8 cellular contexts compared by ENCODE assay signal in the genomic region with DNA sequence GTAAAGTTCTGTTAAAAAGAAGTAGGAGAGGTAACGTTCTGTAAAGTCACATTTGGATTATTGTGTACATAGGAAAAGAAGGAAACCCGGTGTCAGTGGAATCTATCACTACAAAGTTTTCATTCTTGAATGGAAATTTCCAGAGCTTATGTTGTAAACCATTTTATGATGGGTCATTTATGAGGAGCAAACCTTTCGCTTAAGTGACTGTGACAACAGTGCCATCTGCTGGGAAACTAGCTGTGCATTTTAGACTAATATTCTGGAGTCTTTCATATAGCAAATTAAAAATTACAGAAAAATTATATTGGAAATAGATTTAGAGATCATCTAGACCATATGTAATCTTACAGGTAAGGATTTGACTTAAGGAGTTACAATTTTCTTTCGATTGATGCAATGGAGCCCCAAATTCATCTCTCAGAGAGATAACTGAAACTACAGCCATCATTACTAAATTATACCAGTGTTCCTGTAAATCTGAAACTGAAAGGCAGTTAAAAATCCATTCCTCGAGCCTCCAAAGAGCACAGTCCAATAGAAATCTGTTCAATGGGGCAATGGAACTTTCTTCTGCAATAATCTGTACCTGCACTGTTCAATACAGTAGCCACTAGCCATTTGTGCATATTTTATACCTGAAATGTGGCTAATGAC. TPM values are rescaled to one million over a fixed set of nuclear protein-coding genes. Genes with fewer than 3 reads are reported as not detected.
DNase-seq lines count a peak whose midpoint lies in the region; ATAC-seq and TF ChIP-seq lines count a peak whose summit lies in the region.

No MANE protein-coding gene starts in this region.

- no peaks in the 10 kb centered on the region for H3K23me2 ChIP-seq in H9 (ENCODE audit: insufficient read length, low read depth, low read length, poor library complexity, severe bottlenecking)

- H4K20me1 ChIP-seq in H9 (ENCODE audit: control insufficient read depth, insufficient read depth, insufficient read length): no peaks in the 10 kb centered on the region

- H4K5ac ChIP-seq in H9 (ENCODE audit: insufficient read length, low read depth, low read length): no peak overlapping the region

- TF ChIP-seq CTCF in Caco-2 (IDR thresholded peaks at IDR 0.05; ENCODE audit: insufficient read depth in 1 of 2, low read depth in 1 of 2, low read length in 1 of 2, severe bottlenecking in 1 of 2, unreplicated experiment in 1 of 2): peak; percentile 25 to 26
- peak; percentile 59 for TF ChIP-seq CTCF in H9 (conservative IDR thresholded peaks at IDR 0.05)
- TF ChIP-seq CTCF in retinal pigment epithelial cell (conservative IDR thresholded peaks at IDR 0.05; ENCODE audit: low read depth, low read length): peak; percentile 62

- H3K4me1 Mint-ChIP-seq in Caco-2 (ENCODE audit: low read depth, unreplicated experiment) (no peaks in the 10 kb centered on the region), H9 (no peaks in the 10 kb centered on the region)

- H2BK15ac ChIP-seq in H9 (ENCODE audit: low read depth, low read length): no peak overlapping the region

- POLR2A ChIA-PET in Caco-2 (lab: Charles Lee): no interaction called here

- DNase-seq in Caco-2: peak; percentile 24 to 36
- DNase-seq in H9: no peak
- DNase-seq in NCI-H69 (lab: John Stamatoyannopoulos, UW): peak; percentile 55
- DNase-seq in activated T-cell treated with anti-CD3 and anti-CD28 coated beads, Interleukin-2, amount 50 U/mL, for 48 hours: peak; percentile 26 to 33
- peak; percentile 32 for DNase-seq in globus pallidus (ENCODE audit: low spot score)
- no peak for DNase-seq in retinal pigment epithelial cell (ENCODE audit: low read depth)
- DNase-seq in GF-D8 (lab: John Stamatoyannopoulos, UW): no peak

- H2AK5ac ChIP-seq in H9 (ENCODE audit: insufficient read length, low read length): no peak overlapping the region

- H3T11ph ChIP-seq in H9 (ENCODE audit: low read length): no peak overlapping the region

- no peaks in the 10 kb centered on the region for H3K79me2 ChIP-seq in H9 (ENCODE audit: insufficient read depth, low read length)

- no peaks in the 10 kb centered on the region for H3K79me1 ChIP-seq in H9 (ENCODE audit: insufficient read depth, low read depth, low read length, poor library complexity, severe bottlenecking)

- no peak for ATAC-seq in GM21447 (IDR thresholded peaks at IDR 0.05; ENCODE audit: unreplicated experiment)

- no peak overlapping the region for H3K14ac ChIP-seq in H9 (ENCODE audit: insufficient read depth, low read length)

- H3K23ac ChIP-seq in H9 (ENCODE audit: insufficient read length, low read depth, low read length): no peak overlapping the region

- no peak overlapping the region for H2AFZ ChIP-seq in H9 (ENCODE audit: low read length)

- H3K27ac Mint-ChIP-seq in Caco-2 (ENCODE audit: unreplicated experiment) (no peak overlapping the region), H9 (no peak overlapping the region)

- no peak overlapping the region for H2BK12ac ChIP-seq in H9 (ENCODE audit: insufficient read length, low read depth, low read length)

- no peak overlapping the region for H2BK20ac ChIP-seq in H9 (ENCODE audit: low read depth, low read length, poor library complexity, severe bottlenecking)

- no peaks in the 10 kb centered on the region for H3K4me1 ChIP-seq in Caco-2
- H3K4me1 ChIP-seq in H9 (ENCODE audit: insufficient read depth, low read length): no peaks in the 10 kb centered on the region; the same call in 1 of the 2 replicates

- no peak overlapping the region for H4K8ac ChIP-seq in H9 (replicated peaks; ENCODE audit: insufficient read length, low read depth, low read length)

- H3K27me3 Mint-ChIP-seq in Caco-2 (ENCODE audit: insufficient read depth, unreplicated experiment) (no peaks in the 10 kb centered on the region), H9 (ENCODE audit: low read depth) (no peaks in the 10 kb centered on the region; the same call in 1 of the 2 replicates)

- H3K27me3 ChIP-seq in Caco-2 (replicated peaks; ENCODE audit: control insufficient read depth, insufficient read depth, low read length) (no peaks in the 10 kb centered on the region), H9 (ENCODE audit: insufficient read depth, low read length) (no peaks in the 10 kb centered on the region)

- H3K4me3 Mint-ChIP-seq in Caco-2 (ENCODE audit: unreplicated experiment) (no peak overlapping the region), H9 (no peak overlapping the region)

- intact Hi-C loops in Caco-2 (cut with micrococcal nuclease; ENCODE audit: unreplicated experiment): loop anchor here (1.0 kb wide), 2 partner anchors 100 to 1204 kb away; no protein-coding TSS in a partner anchor

- H3K36me3 ChIP-seq in Caco-2 (ENCODE audit: control insufficient read depth, insufficient read depth, low read length): no peaks in the 10 kb centered on the region

- no peak overlapping the region for H4K91ac ChIP-seq in H9 (ENCODE audit: insufficient read length, low read depth, low read length)

- no CpG with 5 or more reads among the region's 5 CpGs for WGBS in H9 (ENCODE audit: extremely low coverage, insufficient read length, low lambda C conversion rate)

- no peak overlapping the region for H2BK120ac ChIP-seq in H9 (ENCODE audit: low read depth, low read length, poor library complexity, severe bottlenecking)

- no peaks in the 10 kb centered on the region for H3K9me3 Mint-ChIP-seq in Caco-2 (ENCODE audit: unreplicated experiment)
- peaks cover 26 to 52% of the 10 kb centered on the region in 2 experiments for H3K9me3 Mint-ChIP-seq in H9

- H3K4ac ChIP-seq in H9 (ENCODE audit: low read depth, low read length): no peak overlapping the region

- H3K18ac ChIP-seq in H9 (ENCODE audit: insufficient read length, low read depth, low read length): no peak overlapping the region

- no peak overlapping the region for H2BK5ac ChIP-seq in H9 (ENCODE audit: insufficient read length, low read length)

- no peak overlapping the region for H3K56ac ChIP-seq in H9 (ENCODE audit: insufficient read length, low read depth, low read length)

- H3K9me3 ChIP-seq in Caco-2 (no peaks in the 10 kb centered on the region), H9 (ENCODE audit: control insufficient read depth, low read depth, low read length) (no peaks in the 10 kb centered on the region)

- H3K4me3 ChIP-seq in Caco-2 (ENCODE audit: low read depth, low read length) (no peak overlapping the region), retinal pigment epithelial cell (ENCODE audit: low read length) (no peak overlapping the region)

- H3K4me2 ChIP-seq in H9 (ENCODE audit: insufficient read depth, insufficient read length, low read length): no peak overlapping the region

- H3K36me3 Mint-ChIP-seq in Caco-2 (ENCODE audit: insufficient read depth, unreplicated experiment) (no peaks in the 10 kb centered on the region), H9 (ENCODE audit: insufficient read depth in 1 of 3, low read depth in 3 of 3) (no peaks in the 10 kb centered on the region)

- no TSS peak for BruUV-seq in Caco-2 (replicated peaks; lab: Mats Ljungman, UMichigan)

- CTCF ChIA-PET in Caco-2 (lab: Charles Lee): interaction anchor here (1.1 kb wide), 2 partner anchors 99 to 136 kb away, joined by 6 to 8 read pairs; no protein-coding TSS in a partner anchor

- no peak overlapping the region for H3K27ac ChIP-seq in H9 (ENCODE audit: insufficient read length, low read depth, low read length)

- no peak overlapping the region for H3K9ac ChIP-seq in H9 (ENCODE audit: extremely low read depth, insufficient read length, low read length)

RNA-seq across cellular contexts. Expression of gene ASB9, which starts 26.9 kb away (rescaled TPM):
- 4.6 and 8.3 TPM in 2 replicates for total RNA-seq in Caco-2 (2022)
- 0.15 TPM in 1 of 2 replicates, not detected in the other for total RNA-seq in H9 (2021)

Comparison
In these comparisons a context has a peak if more than half of its experiments do, and no peak if none do; other contexts are left out.
1. DNase-seq: peak in Caco-2 (2 of 2), NCI-H69 (single experiment), activated T-cell treated with anti-CD3 and anti-CD28 coated beads, Interleukin-2, amount 50 U/mL, for 48 hours (2 of 2) and globus pallidus (single experiment); none in H9 (single experiment), retinal pigment epithelial cell (single experiment) and GF-D8 (single experiment).
2. Peak in every context shown above with its lines, with median percentiles within 50 percentile points of each other: CTCF ChIP-seq.